ENCODE assay signal across 8 cellular contexts in genomic region chr3:53254810-53255359, GRCh38. TPM values are rescaled to one million over a fixed set of nuclear protein-coding genes. Genes with fewer than 3 reads are reported as not detected.
DNase-seq lines count a peak whose midpoint lies in the region; ATAC-seq, FAIRE-seq and TF ChIP-seq lines count a peak whose summit lies in the region.

No MANE protein-coding gene starts in this region.

- BruUV-seq in endothelial cell of umbilical vein (replicated peaks; lab: Mats Ljungman, UMichigan), result no TSS peak

- no peak for TF ChIP-seq CTCF in endothelial cell of umbilical vein (IDR thresholded peaks at IDR 0.05; ENCODE audit: extremely low read depth in 1 of 2, insufficient read depth in 1 of 2, low read depth in 1 of 2, low read length in 2 of 2)
- no peak for TF ChIP-seq CTCF in mesothelial cell of epicardium (IDR thresholded peaks at IDR 0.05; ENCODE audit: unreplicated experiment)

- H2AFZ ChIP-seq in endothelial cell of umbilical vein (ENCODE audit: low read depth, low read length), result no peak overlapping the region

- H4K20me1 ChIP-seq in endothelial cell of umbilical vein (replicated peaks; ENCODE audit: control insufficient read depth, extremely low read depth, insufficient read depth, low read length), result peaks cover 3% of the 10 kb centered on the region

- peak overlapping the region; percentile 82 for H3K27ac Mint-ChIP-seq in mesothelial cell of epicardium

- no peaks in the 10 kb centered on the region for H3K36me3 ChIP-seq in endothelial cell of umbilical vein (ENCODE audit: control insufficient read depth in 2 of 2, extremely low read depth in 1 of 2, insufficient read depth in 2 of 2, low read length in 2 of 2)

- dilution Hi-C loops in endothelial cell of umbilical vein (cut with MboI; ENCODE audit: extremely low pct_ligation_motif_present, low sequenced_read_pairs), result no loop called here

- peak; percentile 48 for ATAC-seq in HG02610 (IDR thresholded peaks at IDR 0.05; ENCODE audit: unreplicated experiment)

- H3K4me3 Mint-ChIP-seq in mesothelial cell of epicardium, result peak overlapping the region; percentile 90

- intact Hi-C loops in endothelial cell of umbilical vein (cut with micrococcal nuclease), result loop anchor here (1.0 kb wide), 1 partner anchor 17 kb away; no protein-coding TSS in a partner anchor

- no peaks in the 10 kb centered on the region for H3K36me3 Mint-ChIP-seq in mesothelial cell of epicardium

- no peaks in the 10 kb centered on the region for H3K9me3 Mint-ChIP-seq in mesothelial cell of epicardium

- CTCF ChIA-PET in endothelial cell of umbilical vein (lab: Charles Lee), result interaction anchor here (2.3 kb wide), 1 partner anchor 35 kb away, joined by 9 read pairs; no protein-coding TSS in a partner anchor

- no peak for TF ChIP-seq POLR2A in endothelial cell of umbilical vein (IDR thresholded peaks at IDR 0.05; ENCODE audit: low read depth, low read length)

- peak; percentile 38 to 45 for DNase-seq in NCI-H2081 (lab: John Stamatoyannopoulos, UW)
- no peak for DNase-seq in NCI-H2081 treated with DMSO at 0.1 percent for 48 hours (lab: John Stamatoyannopoulos, UW)
- peak; percentile 53 for DNase-seq in NCI-H2171 treated with DMSO at 0.1 percent for 48 hours (lab: John Stamatoyannopoulos, UW)
- peak; percentile 43 for DNase-seq in activated CD8-positive, alpha-beta memory T cell treated with anti-CD3 and anti-CD28 coated beads, Interleukin-2, amount 50 U/mL, for 4 hours
- peak; percentile 48 for DNase-seq in endothelial cell of umbilical vein (ENCODE audit: low read depth, low spot score)
- DNase-seq in mesothelial cell of epicardium (ENCODE audit: low spot score in 2 of 2, unreplicated experiment in 2 of 2), result peak in 1 of 2 experiments; percentile 58
- DNase-seq in stimulated activated CD8-positive, alpha-beta memory T cell treated with anti-CD3 and anti-CD28 coated beads, Interleukin-7, amount 100 ng/mL, for 24 hours (ENCODE audit: low read depth), result peak; percentile 16

- H3K27ac ChIP-seq in endothelial cell of umbilical vein (ENCODE audit: insufficient read depth, low read depth, low read length), result peak overlapping the region; percentile 44

- H3K4me3 ChIP-seq in endothelial cell of umbilical vein (replicated peaks in 1 of 3; ENCODE audit: insufficient read depth in 1 of 3, low read depth in 1 of 3, low read length in 3 of 3), result peak overlapping the region; percentile 70 to 98 (median 88)

- POLR2A ChIA-PET in endothelial cell of umbilical vein (lab: Charles Lee), result no interaction called here

- no peaks in the 10 kb centered on the region for H3K9me1 ChIP-seq in endothelial cell of umbilical vein (replicated peaks; ENCODE audit: control insufficient read depth, extremely low read depth, insufficient read depth, low read length)

- H3K9me3 ChIP-seq in endothelial cell of umbilical vein (replicated peaks; ENCODE audit: control insufficient read depth, insufficient read depth, low read length), result no peaks in the 10 kb centered on the region

- H3K4me2 ChIP-seq in endothelial cell of umbilical vein (ENCODE audit: insufficient read depth, low read length), result peak overlapping the region; percentile 91

- H3K27me3 Mint-ChIP-seq in mesothelial cell of epicardium (ENCODE audit: low read depth), result no peaks in the 10 kb centered on the region

- peak overlapping the region; percentile 76 for H3K9ac ChIP-seq in endothelial cell of umbilical vein (replicated peaks; ENCODE audit: extremely low read depth, insufficient read depth, low read length)

- H3K27me3 ChIP-seq in endothelial cell of umbilical vein (ENCODE audit: control insufficient read depth in 2 of 2, insufficient read depth in 2 of 2, low read length in 2 of 2), result no peaks in the 10 kb centered on the region

- H3K79me2 ChIP-seq in endothelial cell of umbilical vein (ENCODE audit: control insufficient read depth, insufficient read depth, low read length), result peaks cover 59% of the 10 kb centered on the region

- H3K4me1 Mint-ChIP-seq in mesothelial cell of epicardium, result peaks cover 36% of the 10 kb centered on the region

- peaks cover 22% of the 10 kb centered on the region for H3K4me1 ChIP-seq in endothelial cell of umbilical vein (ENCODE audit: control insufficient read depth, extremely low read depth, insufficient read depth, low read length)

- FAIRE-seq in endothelial cell of umbilical vein (lab: Jason Lieb, UNC), result peak; percentile 77

TF ChIP-seq in endothelial cell of umbilical vein, 7 proteins besides CTCF, POLR2A, EP300 and RAD21:
- TF ChIP-seq POLR2AphosphoS5 (IDR thresholded peaks at IDR 0.05; ENCODE audit: insufficient read depth, low read depth, low read length), result no peak
- no peak for TF ChIP-seq JUN (IDR thresholded peaks at IDR 0.05; ENCODE audit: borderline replicate concordance, insufficient read depth, insufficient read length, low read depth)
- no peak for TF ChIP-seq FOS (IDR thresholded peaks at IDR 0.05; ENCODE audit: borderline replicate concordance, insufficient read depth, low read length)
- no peak for TF ChIP-seq EZH2 (IDR thresholded peaks at IDR 0.05; ENCODE audit: borderline replicate concordance, low read depth, low read length, severe bottlenecking)
- no peak for TF ChIP-seq MYC (IDR thresholded peaks at IDR 0.05; ENCODE audit: low read depth, low read length)
- TF ChIP-seq MAX (IDR thresholded peaks at IDR 0.05; ENCODE audit: insufficient read depth, insufficient read length), result no peak
- TF ChIP-seq GATA2 (IDR thresholded peaks at IDR 0.05; ENCODE audit: insufficient read depth, insufficient read length, low read depth, low read length), result no peak

RNA-seq across cellular contexts. Expression of gene TKT, which starts 0.9 kb away (rescaled TPM):
- total RNA-seq in endothelial cell of umbilical vein (510 and 586 TPM in 2 replicates), mesothelial cell of epicardium (181 to 185 TPM (median 181 TPM) in 3 replicates)
- polyA plus RNA-seq in endothelial cell of umbilical vein, result 287 and 288 TPM in 2 replicates
- 268 and 345 TPM in 2 replicates for polyA plus RNA-seq in endothelial cell of umbilical vein (2011; cell fraction: cytosol; rRNA removed)
- 184 and 232 TPM in 2 replicates for polyA plus RNA-seq in endothelial cell of umbilical vein (2011; cell fraction: nucleus; rRNA removed)
- polyA plus RNA-seq in endothelial cell of umbilical vein (2012), result 369 and 460 TPM in 2 replicates
- polyA minus RNA-seq in endothelial cell of umbilical vein, result 228 and 298 TPM in 2 replicates
- polyA minus RNA-seq in endothelial cell of umbilical vein (2011; cell fraction: cytosol; rRNA and poly(A)+ RNA removed), result 446 TPM
- polyA minus RNA-seq in endothelial cell of umbilical vein (2011; cell fraction: nucleus; rRNA and poly(A)+ RNA removed), result 75.3 and 101 TPM in 2 replicates
